9 cellular contexts compared by ENCODE assay signal in genomic region chr7:134140889-134141867, GRCh38. TPM values are rescaled to one million over a fixed set of nuclear protein-coding genes. Genes with fewer than 3 reads are reported as not detected.
DNase-seq lines count a peak whose midpoint lies in the region; ATAC-seq, FAIRE-seq and TF ChIP-seq lines count a peak whose summit lies in the region.
"Had no signal": no experiment of that assay in that cellular context is flagged by ENCODE, and none has a peak within 500 bp of the region (broad histone marks: within the 10 kb centered on the region; RNA-seq: fewer than 3 reads in every experiment).

No MANE protein-coding gene starts in this region.

- H3K9ac ChIP-seq in HCT116 (ENCODE audit: low read length) (no peak overlapping the region), H1 (replicated peaks in 1 of 4; ENCODE audit: extremely low read depth in 1 of 4, low read depth in 3 of 4, low read length in 3 of 4) (no peak overlapping the region), mesenchymal stem cell (ENCODE audit: low read length) (no peak overlapping the region)

- no peak overlapping the region for H2AK5ac ChIP-seq in H1 (ENCODE audit: low read depth, low read length)
- no peak overlapping the region for H2AK5ac ChIP-seq in mesenchymal stem cell (ENCODE audit: low read length, severe bottlenecking)

- no peaks in the 10 kb centered on the region for H3K9me3 Mint-ChIP-seq in activated CD4-positive, alpha-beta memory T cell treated with anti-CD3 and anti-CD28 coated beads, Interleukin-2, amount 10 ng/mL, durations not matched to agents 7 days and 5 days

- TF ChIP-seq POLR2A in HCT116 (IDR thresholded peaks at IDR 0.05; ENCODE audit: borderline replicate concordance, extremely low read depth, insufficient read depth, insufficient read length), result no peak
- TF ChIP-seq POLR2A in H1 (IDR thresholded peaks at IDR 0.05; ENCODE audit: control extremely low read depth in 1 of 2, low read depth in 2 of 2, low read length in 2 of 2), result no peak

- FAIRE-seq in H1 (lab: Jason Lieb, UNC), result peak; percentile 98

- H3K4me1 Mint-ChIP-seq in activated CD4-positive, alpha-beta memory T cell treated with anti-CD3 and anti-CD28 coated beads, Interleukin-2, amount 10 ng/mL, durations not matched to agents 7 days and 5 days, result no peaks in the 10 kb centered on the region

- H4K91ac ChIP-seq in H1 (replicated peaks; ENCODE audit: insufficient read length, low read length) (peak overlapping the region; percentile 14), mesenchymal stem cell (ENCODE audit: low read length) (no peak overlapping the region)

- no peak overlapping the region for H3K27ac Mint-ChIP-seq in activated CD4-positive, alpha-beta memory T cell treated with anti-CD3 and anti-CD28 coated beads, Interleukin-2, amount 10 ng/mL, durations not matched to agents 7 days and 5 days

- no peaks in the 10 kb centered on the region for H3K36me3 ChIP-seq in HCT116 (ENCODE audit: control insufficient read depth in 1 of 2, insufficient read depth in 2 of 2, low read length in 2 of 2)
- no peaks in the 10 kb centered on the region; a peak in 1 of 8 replicates for H3K36me3 ChIP-seq in H1 (ENCODE audit: control insufficient read depth in 2 of 4, insufficient read depth in 4 of 4, low read length in 3 of 4)
- no peaks in the 10 kb centered on the region for H3K36me3 ChIP-seq in mesenchymal stem cell (ENCODE audit: control insufficient read depth in 1 of 2, insufficient read depth in 2 of 2, low read depth in 1 of 2, low read length in 2 of 2)

- H2BK12ac ChIP-seq in H1 (ENCODE audit: low read depth, low read length), result 0 out of 2 replicates have a peak overlapping the region, but pooled peaks have one; percentile 7
- H2BK12ac ChIP-seq in mesenchymal stem cell (ENCODE audit: low read length in 2 of 2), result no peak overlapping the region

- H2BK120ac ChIP-seq in H1 (replicated peaks; ENCODE audit: low read depth, low read length) (no peak overlapping the region), mesenchymal stem cell (ENCODE audit: low read depth, low read length) (no peak overlapping the region)

- no peaks in the 10 kb centered on the region for H3K4me1 ChIP-seq in HCT116 (ENCODE audit: control insufficient read depth in 1 of 2, insufficient read depth in 2 of 2, low read length in 2 of 2)
- H3K4me1 ChIP-seq in H1 (replicated peaks in 1 of 4; ENCODE audit: control insufficient read depth in 3 of 4, insufficient read depth in 4 of 4, low read length in 3 of 4), result peaks cover 2 to 6% (median 3%) of the 10 kb centered on the region in 4 experiments; a peak in 3 of 7 replicates
- H3K4me1 ChIP-seq in mesenchymal stem cell (ENCODE audit: control insufficient read depth, insufficient read depth, low read depth, low read length), result peaks cover 2% of the 10 kb centered on the region

- no peak overlapping the region for H3K4me3 ChIP-seq in HCT116 (replicated peaks in 1 of 2; ENCODE audit: low read depth in 1 of 2, low read length in 2 of 2)
- no peak overlapping the region for H3K4me3 ChIP-seq in H1 (ENCODE audit: extremely low read depth in 1 of 4, insufficient read depth in 2 of 4, low read depth in 3 of 4, low read length in 4 of 4)
- peak overlapping the region in 1 of 2 experiments; percentile 28 for H3K4me3 ChIP-seq in mesenchymal stem cell (ENCODE audit: insufficient read depth in 1 of 2, low read depth in 1 of 2, low read length in 2 of 2)
- H3K4me3 ChIP-seq: skin epidermis had no signal

- BruUV-seq in HCT116 (replicated peaks; lab: Mats Ljungman, UMichigan), result no TSS peak

- H3K27me3 Mint-ChIP-seq in activated CD4-positive, alpha-beta memory T cell treated with anti-CD3 and anti-CD28 coated beads, Interleukin-2, amount 10 ng/mL, durations not matched to agents 7 days and 5 days, result peaks cover 4% of the 10 kb centered on the region

- TF ChIP-seq EP300 in H1 (IDR thresholded peaks at IDR 0.05; ENCODE audit: borderline replicate concordance in 1 of 2, low read depth in 2 of 2, low read length in 2 of 2), result no peak; a peak in 1 of 3 replicates

- H3K9me2 ChIP-seq in HCT116 (ENCODE audit: insufficient read depth), result no peaks in the 10 kb centered on the region

- WGBS in H1 (ENCODE audit: extremely low coverage in 1 of 2, insufficient coverage in 1 of 2, insufficient read length in 1 of 2, insufficient replicate concordance in 2 of 2, low coverage in 1 of 2, low lambda C conversion rate in 2 of 2, missing lambda C conversion rate in 1 of 2), 2 experiments, result 54% methylated on average over 18 of the region's 18 CpGs; no CpG with 5 or more reads in 1 of the 2 experiments
- WGBS in mesenchymal stem cell, result 56% methylated on average over 17 of the region's 18 CpGs

- TF ChIP-seq RAD21 in HCT116 (IDR thresholded peaks at IDR 0.05; ENCODE audit: low read depth) (peak; percentile 53), H1 (IDR thresholded peaks at IDR 0.05 in 1 of 2, conservative IDR thresholded peaks at IDR 0.05 in 1 of 2; ENCODE audit: low read depth in 2 of 2, low read length in 2 of 2) (peak; percentile 97)

- H3K14ac ChIP-seq in H1 (ENCODE audit: insufficient read length) (no peak overlapping the region), mesenchymal stem cell (ENCODE audit: low read length in 2 of 2) (no peak overlapping the region)

- H4K20me1 ChIP-seq in HCT116 (ENCODE audit: insufficient read depth) (no peaks in the 10 kb centered on the region), H1 (replicated peaks in 1 of 2; ENCODE audit: control insufficient read depth in 1 of 2, insufficient read depth in 2 of 2, low read length in 2 of 2) (no peaks in the 10 kb centered on the region)

- H3K9me3 ChIP-seq in HCT116 (ENCODE audit: control insufficient read depth in 1 of 2, insufficient read depth in 1 of 2, low read depth in 1 of 2, low read length in 2 of 2) (no peaks in the 10 kb centered on the region), H1 (ENCODE audit: insufficient read depth in 2 of 2, low read depth in 1 of 2, low read length in 1 of 2) (no peaks in the 10 kb centered on the region), mesenchymal stem cell (ENCODE audit: control insufficient read depth, low read length) (no peaks in the 10 kb centered on the region)

- H2BK15ac ChIP-seq in H1 (ENCODE audit: low read length) (no peak overlapping the region), mesenchymal stem cell (ENCODE audit: low read depth, poor library complexity, severe bottlenecking) (no peak overlapping the region)

- peak; percentile 87 for ATAC-seq in HCT116

- H4K8ac ChIP-seq in H1 (ENCODE audit: extremely low read depth, insufficient read depth, low read length) (no peak overlapping the region; the same call in 1 of the 2 replicates), mesenchymal stem cell (ENCODE audit: low read length) (no peak overlapping the region)

- no peak overlapping the region for H3K4ac ChIP-seq in H1 (replicated peaks; ENCODE audit: insufficient read length, low read depth, low read length)
- no peak overlapping the region for H3K4ac ChIP-seq in mesenchymal stem cell (ENCODE audit: low read depth in 1 of 2, low read length in 2 of 2)

- H2BK5ac ChIP-seq in H1 (ENCODE audit: low read depth, low read length) (0 out of 2 replicates have a peak overlapping the region, but pooled peaks have one; percentile 12), mesenchymal stem cell (ENCODE audit: low read depth, low read length, poor library complexity, severe bottlenecking) (no peak overlapping the region)

- H3K4me2 ChIP-seq in HCT116 (ENCODE audit: low read length) (no peak overlapping the region; the same call in 1 of the 2 replicates), H1 (ENCODE audit: insufficient read depth in 1 of 2, low read depth in 2 of 2, low read length in 2 of 2) (peak overlapping the region in 1 of 2 experiments; percentile 25; a peak in 2 of 4 replicates), mesenchymal stem cell (ENCODE audit: low read length, poor library complexity, severe bottlenecking) (no peak overlapping the region)

- H3K27ac ChIP-seq in HCT116 (ENCODE audit: low read depth, low read length) (no peak overlapping the region), H1 (ENCODE audit: low read depth, low read length) (no peak overlapping the region), mesenchymal stem cell (ENCODE audit: low read length, poor library complexity, severe bottlenecking) (no peak overlapping the region)
- H3K27ac ChIP-seq: skin epidermis had no signal

- no peak overlapping the region for H3K4me3 Mint-ChIP-seq in activated CD4-positive, alpha-beta memory T cell treated with anti-CD3 and anti-CD28 coated beads, Interleukin-2, amount 10 ng/mL, durations not matched to agents 7 days and 5 days

- RAD21 ChIA-PET in HCT116 (lab: Charles Lee; ENCODE audit: low non-redundant PET in 1 of 2, low total read pairs in 2 of 2, uncharacterized antibody in 2 of 2, unreplicated experiment in 2 of 2), result no interaction called here

- intact Hi-C loops in HCT116 (cut with micrococcal nuclease), result no loop called here

- CTCF ChIA-PET in HCT116 (lab: Charles Lee) (interaction anchor here (0.7 to 1.6 kb wide), 8 partner anchors 9 to 33 kb away, joined by 3 to 8 read pairs (median 4); no protein-coding TSS in a partner anchor), H1 (lab: Charles Lee; ENCODE audit: partially characterized antibody) (interaction anchor here (0.5 to 2.5 kb wide), 49 partner anchors 9 to 292 kb away, joined by 3 to 20 read pairs (median 4); partner anchors contain the start of gene LRGUK)
- CTCF ChIA-PET in activated CD4-positive, alpha-beta memory T cell treated with anti-CD3 and anti-CD28 coated beads, Interleukin-2, amount 10 ng/mL, durations not matched to agents 7 days and 5 days (lab: Charles Lee), result interaction anchor here (0.7 to 1.8 kb wide), 15 partner anchors 8 to 262 kb away, joined by 3 to 17 read pairs (median 4); partner anchors contain the start of gene LRGUK

- peak overlapping the region; percentile 7 for H4K5ac ChIP-seq in H1 (ENCODE audit: insufficient read length, low read depth, low read length)

- H3K27me3 ChIP-seq in HCT116 (ENCODE audit: insufficient read depth, low read length) (no peaks in the 10 kb centered on the region), H1 (replicated peaks in 1 of 4; ENCODE audit: control insufficient read depth in 3 of 4, extremely low read depth in 1 of 4, insufficient read depth in 3 of 4, low read length in 3 of 4) (no peaks in the 10 kb centered on the region), mesenchymal stem cell (ENCODE audit: control insufficient read depth in 1 of 2, insufficient read depth in 1 of 2, low read length in 2 of 2) (no peaks in the 10 kb centered on the region)

- H2BK20ac ChIP-seq in H1 (ENCODE audit: low read length), result no peak overlapping the region

- H3K18ac ChIP-seq in H1 (ENCODE audit: extremely low read depth, low read length) (peak overlapping the region; percentile 10; the same call in 1 of the 2 replicates), mesenchymal stem cell (ENCODE audit: low read depth in 1 of 2, low read length in 2 of 2) (peak overlapping the region in 1 of 2 experiments; percentile 38)

- H3K23ac ChIP-seq in H1 (ENCODE audit: insufficient read length) (no peak overlapping the region), mesenchymal stem cell (ENCODE audit: low read length in 2 of 2) (no peak overlapping the region)

- H3K79me1 ChIP-seq in H1 (ENCODE audit: low read depth, low read length) (no peaks in the 10 kb centered on the region), mesenchymal stem cell (replicated peaks; ENCODE audit: low read length, poor library complexity, severe bottlenecking) (no peaks in the 10 kb centered on the region)

- POLR2A ChIA-PET in HCT116 (lab: Charles Lee), result no interaction called here
- POLR2A ChIA-PET in activated CD4-positive, alpha-beta memory T cell treated with anti-CD3 and anti-CD28 coated beads, Interleukin-2, amount 10 ng/mL, durations not matched to agents 7 days and 5 days (lab: Charles Lee), result no interaction called here
- POLR2A ChIA-PET in H1 (lab: Charles Lee; ENCODE audit: partially characterized antibody), result interaction anchor here (0.6 to 1.1 kb wide), 7 partner anchors 10 to 92 kb away, joined by 3 to 5 read pairs (median 4); partner anchors contain the start of gene LRGUK

- no peaks in the 10 kb centered on the region for H3K36me3 Mint-ChIP-seq in activated CD4-positive, alpha-beta memory T cell treated with anti-CD3 and anti-CD28 coated beads, Interleukin-2, amount 10 ng/mL, durations not matched to agents 7 days and 5 days (ENCODE audit: low read depth)

- H3K56ac ChIP-seq in H1 (replicated peaks; ENCODE audit: insufficient read length, low read depth, low read length), result no peak overlapping the region

- H3K79me2 ChIP-seq in HCT116 (ENCODE audit: insufficient read depth, low read length) (no peaks in the 10 kb centered on the region), H1 (ENCODE audit: control insufficient read depth in 1 of 2, insufficient read depth in 2 of 2, low read length in 2 of 2) (no peaks in the 10 kb centered on the region)

- TF ChIP-seq CTCF in HCT116 (IDR thresholded peaks at IDR 0.05 in 2 of 3, conservative IDR thresholded peaks at IDR 0.05 in 1 of 3; ENCODE audit: borderline replicate concordance in 1 of 3, insufficient read depth in 1 of 3, low read depth in 2 of 3, low read length in 2 of 3), result peak; percentile 22 to 68 (median 67); a peak in 5 of 6 replicates
- TF ChIP-seq CTCF in H1 (IDR thresholded peaks at IDR 0.05; ENCODE audit: control extremely low read depth in 1 of 3, insufficient read depth in 1 of 3, low read depth in 1 of 3, low read length in 3 of 3), result peak; percentile 87 to 98 (median 96)

- peak; percentile 5 to 58 for DNase-seq in NCI-H446 (lab: John Stamatoyannopoulos, UW)
- no peak for DNase-seq in NCI-H446 treated with DMSO at 0.1 percent for 48 hours (lab: John Stamatoyannopoulos, UW)
- DNase-seq in HCT116 (ENCODE audit: low read depth, low spot score), result peak; percentile 15
- peak; percentile 58 to 70 for DNase-seq in NCI-H2081 (lab: John Stamatoyannopoulos, UW)
- DNase-seq in activated CD4-positive, alpha-beta memory T cell treated with anti-CD3 and anti-CD28 coated beads, Interleukin-2, amount 10 ng/mL, durations not matched to agents 7 days and 5 days, result peak; percentile 46
- DNase-seq in H1 (ENCODE audit: low read depth in 1 of 2, low spot score in 2 of 2), result peak; percentile 57 to 92
- peak; percentile 54 for DNase-seq in mesenchymal stem cell
- peak; percentile 76 for DNase-seq in stimulated activated CD8-positive, alpha-beta memory T cell treated with anti-CD3 and anti-CD28 coated beads, Interleukin-4, amount 100 ng/mL, for 48 hours

- H2AFZ ChIP-seq in HCT116 (ENCODE audit: low read depth, low read length, poor library complexity, severe bottlenecking) (peak overlapping the region; percentile 26), H1 (ENCODE audit: low read length) (peak overlapping the region; percentile 86; the same call in 1 of the 2 replicates), mesenchymal stem cell (ENCODE audit: low read depth, low read length) (no peak overlapping the region)

- H3K23me2 ChIP-seq in H1 (ENCODE audit: low read depth, low read length), result no peaks in the 10 kb centered on the region

RNA-seq across cellular contexts. Expression of gene LRGUK, which starts 14.0 kb away (rescaled TPM):
- 0.49 TPM for total RNA-seq in HCT116 (2021; ENCODE audit: unreplicated experiment)
- 0.22 TPM in 2 replicates for polyA plus RNA-seq in HCT116 (2012)
- total RNA-seq in activated CD4-positive, alpha-beta memory T cell treated with anti-CD3 and anti-CD28 coated beads, Interleukin-2, amount 10 ng/mL, durations not matched to agents 7 days and 5 days, result under 1 TPM in 1 of 2 experiments, not detected in 1; 0.15 TPM
- 2.4 and 3.6 TPM in 2 replicates for total RNA-seq in H1 (2021; fragmentation: NEBNext Ultra II Directional; extraction: Animal tissue kit (Norgen Biotek cat#: 25700))
- 1.5 and 1.6 TPM in 2 replicates for polyA plus RNA-seq in H1 (2011; rRNA removed)
- polyA plus RNA-seq in H1 (2011; cell fraction: cytosol; rRNA removed), result 1.7 TPM
- 5.7 TPM for polyA plus RNA-seq in H1 (2011; cell fraction: nucleus; rRNA removed)
- 1.6 to 3.1 TPM (median 2.3 TPM) in 4 replicates for polyA plus RNA-seq in H1 (2012, experiment 1 of 2)
- polyA plus RNA-seq in H1 (2012, experiment 2 of 2), result 0.24 TPM
- 1.6 TPM for polyA plus RNA-seq in H1 (2013, experiment 1 of 2)
- polyA plus RNA-seq in H1 (2013, experiment 2 of 2), result 1.5 TPM
- polyA minus RNA-seq in H1 (2011; rRNA and poly(A)+ RNA removed), result 7.8 and 10.1 TPM in 2 replicates
- 2.9 TPM for polyA minus RNA-seq in H1 (2011; cell fraction: cytosol; rRNA and poly(A)+ RNA removed)
- 17.5 TPM for polyA minus RNA-seq in H1 (2011; cell fraction: nucleus; rRNA and poly(A)+ RNA removed)
- polyA plus RNA-seq in mesenchymal stem cell (2013, experiment 1 of 2), result 0.07 TPM
- polyA plus RNA-seq in mesenchymal stem cell (2013, experiment 2 of 2), result 0.07 TPM
